Comparison of ENCODE assay signal across 15 cellular contexts in the genomic region with DNA sequence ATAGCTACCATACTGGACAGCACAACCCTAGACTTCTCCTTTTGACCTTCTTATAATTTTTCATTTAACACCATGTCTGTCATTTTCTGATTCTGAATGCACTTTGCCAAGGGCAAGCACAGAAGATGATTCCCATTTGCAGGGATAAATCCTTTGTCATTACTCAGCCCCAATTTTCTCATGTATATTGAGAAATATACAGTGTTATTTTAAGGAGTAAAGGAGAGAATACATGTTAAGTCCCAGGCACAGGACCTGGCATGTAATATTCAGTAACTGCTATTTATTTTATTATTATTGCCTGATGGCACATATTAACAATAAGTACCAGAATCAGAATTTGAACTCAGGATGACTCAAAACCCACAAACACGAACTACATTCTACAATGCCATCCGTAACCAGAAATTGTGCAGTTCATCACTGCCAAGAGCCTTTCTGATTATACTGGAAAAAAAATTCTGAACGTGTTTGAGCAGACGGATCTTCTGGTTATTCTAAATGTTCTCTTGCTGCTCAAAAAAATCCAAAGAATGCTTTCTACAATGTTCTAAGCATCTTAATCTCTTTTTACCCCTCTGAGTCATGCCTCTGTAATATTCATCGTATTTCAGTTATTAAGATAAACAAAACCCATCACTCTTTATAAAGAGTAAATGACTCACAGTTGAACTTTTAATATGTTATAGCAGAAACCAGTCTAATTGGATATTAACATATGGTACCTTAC.
DNase-seq lines count a peak whose midpoint lies in the region; ATAC-seq and TF ChIP-seq lines count a peak whose summit lies in the region.
"Had no signal": no experiment of that assay in that cellular context is flagged by ENCODE, and none has a peak within 500 bp of the region (broad histone marks: within the 10 kb centered on the region; RNA-seq: fewer than 3 reads in every experiment).

No MANE protein-coding gene starts in this region.

- no peak overlapping the region for H2BK120ac ChIP-seq in mesendoderm (ENCODE audit: low read depth, low read length)

- no peaks in the 10 kb centered on the region for H3K79me2 ChIP-seq in SK-N-SH (ENCODE audit: insufficient read depth)
- H3K79me2 ChIP-seq in mesendoderm (ENCODE audit: control insufficient read depth, insufficient read depth, low read length), result no peaks in the 10 kb centered on the region

- no peak overlapping the region for H3K4me3 ChIP-seq in SK-N-SH (ENCODE audit: low read depth in 2 of 2, low read length in 1 of 2)
- H3K4me3 ChIP-seq in fibroblast of mammary gland (ENCODE audit: control insufficient read depth, low read depth, low read length), result no peak overlapping the region
- no peak overlapping the region for H3K4me3 ChIP-seq in sigmoid colon
- no peak overlapping the region for H3K4me3 ChIP-seq in mesendoderm (ENCODE audit: low read length)
- no peak overlapping the region for H3K4me3 ChIP-seq in gastrocnemius medialis
- H3K4me3 ChIP-seq: heart left ventricle, skin epidermis had no signal

- H4K5ac ChIP-seq in mesendoderm (ENCODE audit: low read length), result no peak overlapping the region

- H3K4ac ChIP-seq in mesendoderm (ENCODE audit: low read depth, low read length), result no peak overlapping the region

- intact Hi-C loops in sigmoid colon (cut with DNase I) (no loop called here), gastrocnemius medialis (cut with DNase I; ENCODE audit: low total_unique reads) (no loop called here)

- H3K4me1 ChIP-seq in SK-N-SH (ENCODE audit: control insufficient read depth in 1 of 2, insufficient read depth in 2 of 2, low read depth in 1 of 2, low read length in 1 of 2) (peaks cover 0 to 12% of the 10 kb centered on the region in 2 experiments; a peak in 2 of 4 replicates), sigmoid colon (peaks cover 0 to 4% (median 0%) of the 10 kb centered on the region in 4 donors), mesendoderm (ENCODE audit: control insufficient read depth, low read depth, low read length) (no peaks in the 10 kb centered on the region), gastrocnemius medialis (no peaks in the 10 kb centered on the region)
- H3K4me1 ChIP-seq: heart left ventricle had no signal

- H3K9me2 ChIP-seq in SK-N-SH, result no peaks in the 10 kb centered on the region

- no peak overlapping the region for H3K23ac ChIP-seq in mesendoderm (ENCODE audit: low read length)

- ATAC-seq in gastrocnemius medialis (no peak), HG03520 (IDR thresholded peaks at IDR 0.05; ENCODE audit: unreplicated experiment) (no peak)
- ATAC-seq: left lobe of liver, natural killer cell had no signal

- no peaks in the 10 kb centered on the region for H3K9me3 ChIP-seq in SK-N-SH
- H3K9me3 ChIP-seq in sigmoid colon, result no peaks in the 10 kb centered on the region
- H3K9me3 ChIP-seq in gastrocnemius medialis, result no peaks in the 10 kb centered on the region
- H3K9me3 ChIP-seq: heart left ventricle had no signal

- DNase-seq in ELR (ENCODE audit: low read depth), result peak; percentile 81
- no peak for DNase-seq in SK-N-SH
- DNase-seq in fibroblast of mammary gland (ENCODE audit: low read depth), result peak; percentile 76
- no peak for DNase-seq in sigmoid colon
- DNase-seq in GM13976 (ENCODE audit: low spot score), result no peak
- no peak for DNase-seq in mesendoderm
- DNase-seq in gastrocnemius medialis, result no peak
- DNase-seq: activated naive CD4-positive, alpha-beta T cell treated with anti-CD3 and anti-CD28 coated beads, Interleukin-2, amount 50 U/mL, for 16 hours; heart left ventricle; Karpas-422; natural killer cell; NCI-H187 treated with DMSO at 0.1 percent for 48 hours had no signal

- H4K20me1 ChIP-seq in SK-N-SH (ENCODE audit: insufficient read depth), result no peaks in the 10 kb centered on the region

- H2BK5ac ChIP-seq in mesendoderm (ENCODE audit: low read length), result no peak overlapping the region

- CTCF ChIA-PET in SK-N-SH (lab: Yijun Ruan, JAX), result no interaction called here

- no peak for TF ChIP-seq RAD21 in SK-N-SH (IDR thresholded peaks at IDR 0.05; ENCODE audit: low read length)

- peaks cover 22% of the 10 kb centered on the region for H3F3A ChIP-seq in SK-N-SH (replicated peaks; ENCODE audit: insufficient read depth)

- no peak overlapping the region for H3K56ac ChIP-seq in mesendoderm (ENCODE audit: low read length)

- POLR2A ChIA-PET in SK-N-SH (lab: Yijun Ruan, JAX), result interaction anchor here (0.6 kb wide), 1 partner anchor 248 kb away, joined by 4 read pairs; no protein-coding TSS in a partner anchor

- H4K8ac ChIP-seq in mesendoderm (ENCODE audit: low read depth, low read length), result no peak overlapping the region

- WGBS in SK-N-SH (ENCODE audit: low lambda C conversion rate), result 8% methylated on average over 5 of the region's 5 CpGs
- 80 to 87% methylated on average over 5 of the region's 5 CpGs for WGBS in sigmoid colon, 2 donors
- no CpG with 5 or more reads among the region's 5 CpGs for WGBS in mesendoderm (ENCODE audit: extremely low coverage, insufficient coverage, low lambda C conversion rate)

- H2BK15ac ChIP-seq in mesendoderm (replicated peaks; ENCODE audit: low read depth), result no peak overlapping the region

- H3K27ac ChIP-seq in SK-N-SH (ENCODE audit: low read depth in 2 of 2, low read length in 1 of 2), result peak overlapping the region in 1 of 2 experiments; percentile 70; a peak in 3 of 4 replicates
- peak overlapping the region in 3 of 4 donors; percentile 12 to 57 (median 34) for H3K27ac ChIP-seq in sigmoid colon
- H3K27ac ChIP-seq in mesendoderm (ENCODE audit: low read depth, low read length), result no peak overlapping the region
- H3K27ac ChIP-seq in gastrocnemius medialis, result no peak overlapping the region
- H3K27ac ChIP-seq: heart left ventricle, skin epidermis had no signal

- H3K4me2 ChIP-seq in SK-N-SH (peak overlapping the region; percentile 45; the same call in 1 of the 2 replicates), mesendoderm (ENCODE audit: low read length) (no peak overlapping the region)

- H2AFZ ChIP-seq in SK-N-SH (ENCODE audit: low read depth), result no peak overlapping the region

- no peak overlapping the region for H2AK5ac ChIP-seq in mesendoderm (ENCODE audit: low read length)

- H3K27me3 ChIP-seq in SK-N-SH (ENCODE audit: insufficient read depth) (no peaks in the 10 kb centered on the region; the same call in 1 of the 2 replicates), sigmoid colon (no peaks in the 10 kb centered on the region), mesendoderm (ENCODE audit: insufficient read depth, low read length, poor library complexity) (no peaks in the 10 kb centered on the region), gastrocnemius medialis (no peaks in the 10 kb centered on the region)
- H3K27me3 ChIP-seq: heart left ventricle had no signal

- H3K9ac ChIP-seq in SK-N-SH, result no peak overlapping the region
- no peak overlapping the region for H3K9ac ChIP-seq in mesendoderm (ENCODE audit: low read length)

- TF ChIP-seq POLR2A in sigmoid colon (IDR thresholded peaks at IDR 0.05), result no peak
- no peak for TF ChIP-seq POLR2A in gastrocnemius medialis (IDR thresholded peaks at IDR 0.05)

- H3K36me3 ChIP-seq in SK-N-SH (replicated peaks in 1 of 2; ENCODE audit: control insufficient read depth in 1 of 2, insufficient read depth in 2 of 2, low read length in 1 of 2), result peaks cover 0 to 9% of the 10 kb centered on the region in 2 experiments
- H3K36me3 ChIP-seq in sigmoid colon, result peaks cover 0 to 37% (median 5%) of the 10 kb centered on the region in 4 donors
- H3K36me3 ChIP-seq in mesendoderm (ENCODE audit: control insufficient read depth, insufficient read depth, low read length), result peaks cover 1% of the 10 kb centered on the region
- no peaks in the 10 kb centered on the region for H3K36me3 ChIP-seq in gastrocnemius medialis

- no peaks in the 10 kb centered on the region for H3K79me1 ChIP-seq in mesendoderm (ENCODE audit: low read length)

- in situ Hi-C loops in GM13976 (cut with MboI; ENCODE audit: low sequenced_read_pairs, unreplicated experiment) (no loop called here), gastrocnemius medialis (cut with MboI; ENCODE audit: low sequenced_read_pairs in 4 of 4) (no loop called here)

- no peak overlapping the region for H3K18ac ChIP-seq in mesendoderm (ENCODE audit: low read length)

- TF ChIP-seq EP300 in SK-N-SH (IDR thresholded peaks at IDR 0.05; ENCODE audit: borderline replicate concordance in 1 of 2, low read depth in 1 of 2, low read length in 1 of 2) (peak in 1 of 2 experiments; percentile 81; a peak in 3 of 4 replicates), sigmoid colon (IDR thresholded peaks at IDR 0.05) (no peak)

- no peak for TF ChIP-seq CTCF in SK-N-SH (IDR thresholded peaks at IDR 0.05)
- no peak for TF ChIP-seq CTCF in fibroblast of mammary gland (conservative IDR thresholded peaks at IDR 0.05; ENCODE audit: control insufficient read depth, insufficient read depth, low read depth, low read length)
- TF ChIP-seq CTCF in sigmoid colon (IDR thresholded peaks at IDR 0.05), result no peak
- no peak for TF ChIP-seq CTCF in GM13976 (IDR thresholded peaks at IDR 0.05; ENCODE audit: borderline replicate concordance, control extremely low read depth, extremely low read depth, insufficient read depth, missing control alignments)
- TF ChIP-seq CTCF in gastrocnemius medialis (IDR thresholded peaks at IDR 0.05 in 4 of 5, conservative IDR thresholded peaks at IDR 0.05 in 1 of 5), result no peak

TF ChIP-seq in SK-N-SH, 30 proteins besides CTCF, POLR2A, EP300 and RAD21 (continues in another document):
- peak; percentile 72 for TF ChIP-seq MEF2A (IDR thresholded peaks at IDR 0.05; ENCODE audit: borderline replicate concordance, low read depth)
- peak; percentile 82 for TF ChIP-seq FOSL2 (IDR thresholded peaks at IDR 0.05; ENCODE audit: borderline replicate concordance, low read depth)
- TF ChIP-seq, protein P1, sequence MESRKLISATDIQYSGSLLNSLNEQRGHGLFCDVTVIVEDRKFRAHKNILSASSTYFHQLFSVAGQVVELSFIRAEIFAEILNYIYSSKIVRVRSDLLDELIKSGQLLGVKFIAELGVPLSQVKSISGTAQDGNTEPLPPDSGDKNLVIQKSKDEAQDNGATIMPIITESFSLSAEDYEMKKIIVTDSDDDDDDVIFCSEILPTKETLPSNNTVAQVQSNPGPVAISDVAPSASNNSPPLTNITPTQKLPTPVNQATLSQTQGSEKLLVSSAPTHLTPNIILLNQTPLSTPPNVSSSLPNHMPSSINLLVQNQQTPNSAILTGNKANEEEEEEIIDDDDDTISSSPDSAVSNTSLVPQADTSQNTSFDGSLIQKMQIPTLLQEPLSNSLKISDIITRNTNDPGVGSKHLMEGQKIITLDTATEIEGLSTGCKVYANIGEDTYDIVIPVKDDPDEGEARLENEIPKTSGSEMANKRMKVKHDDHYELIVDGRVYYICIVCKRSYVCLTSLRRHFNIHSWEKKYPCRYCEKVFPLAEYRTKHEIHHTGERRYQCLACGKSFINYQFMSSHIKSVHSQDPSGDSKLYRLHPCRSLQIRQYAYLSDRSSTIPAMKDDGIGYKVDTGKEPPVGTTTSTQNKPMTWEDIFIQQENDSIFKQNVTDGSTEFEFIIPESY (IDR thresholded peaks at IDR 0.05; ENCODE audit: borderline replicate concordance, low read depth), result no peak
- TF ChIP-seq JUND (IDR thresholded peaks at IDR 0.05), result peak; percentile 83
- no peak for TF ChIP-seq GABPA (IDR thresholded peaks at IDR 0.05; ENCODE audit: low read depth)
- peak; percentile 93 for TF ChIP-seq TEAD4 (IDR thresholded peaks at IDR 0.05; ENCODE audit: borderline replicate concordance, insufficient read depth)
- no peak for TF ChIP-seq NRF1 (IDR thresholded peaks at IDR 0.05; ENCODE audit: low read depth, low read length)
- TF ChIP-seq NFIC (IDR thresholded peaks at IDR 0.05; ENCODE audit: borderline replicate concordance), result peak; percentile 59

Comparison
In these comparisons a context has a peak if more than half of its experiments do, and no peak if none do; other contexts are left out.
1. DNase-seq: peak in ELR (single experiment) and fibroblast of mammary gland (single experiment); none in SK-N-SH (single experiment), sigmoid colon (single experiment), GM13976 (single experiment), mesendoderm (single experiment) and gastrocnemius medialis (0 of 2).
2. H3K27ac ChIP-seq: peak in sigmoid colon (3 of 4); none in mesendoderm (single experiment) and gastrocnemius medialis (0 of 4).